ENCODE assay signal across 8 cellular contexts in the genomic region with DNA sequence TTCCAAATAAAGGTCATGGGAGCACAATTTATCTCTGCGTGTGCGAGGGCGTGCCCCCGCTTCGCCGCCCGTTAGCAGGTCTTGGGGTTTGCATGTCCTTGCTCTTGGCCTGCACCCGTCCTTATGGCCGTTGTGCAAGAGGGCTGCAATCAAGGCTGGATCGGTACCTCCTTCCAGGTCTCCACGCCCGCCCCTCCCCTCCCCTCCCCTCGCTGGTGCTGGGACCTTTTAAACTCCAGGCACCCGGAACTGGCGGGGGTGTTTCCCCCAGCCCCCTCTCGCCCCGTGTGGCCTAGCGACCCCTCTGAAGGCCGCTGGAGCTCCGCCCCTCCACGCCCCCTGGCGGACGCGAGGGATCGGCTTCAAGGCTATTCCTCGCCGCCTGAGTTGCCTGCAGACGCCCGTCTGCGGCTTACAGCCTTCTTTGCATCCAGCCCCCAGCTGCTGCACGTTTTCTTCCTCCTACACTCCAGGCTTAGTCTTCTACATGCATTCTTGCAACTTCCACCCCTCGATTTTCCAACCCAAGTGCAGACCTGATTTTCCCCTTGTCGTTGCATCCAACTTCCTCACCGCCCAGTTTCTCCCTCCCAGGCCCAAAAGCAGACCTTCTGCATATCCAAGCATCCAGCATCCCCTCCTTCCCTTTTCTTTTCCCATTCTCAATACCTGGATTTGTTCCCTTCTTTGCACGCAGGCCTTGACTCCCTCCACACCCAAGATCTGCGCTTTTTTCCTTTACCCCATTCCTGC. TPM values are rescaled to one million over a fixed set of nuclear protein-coding genes. Genes with fewer than 3 reads are reported as not detected.
DNase-seq lines count a peak whose midpoint lies in the region; ATAC-seq and TF ChIP-seq lines count a peak whose summit lies in the region.

No MANE protein-coding gene starts in this region.

- TF ChIP-seq POLR2A in right lobe of liver (IDR thresholded peaks at IDR 0.05) = no peak

- peaks cover 0 to 39% (median 15%) of the 10 kb centered on the region in 4 donors for H3K4me1 ChIP-seq in right lobe of liver

- H3K27ac ChIP-seq in right lobe of liver = peak overlapping the region; percentile 68 to 73 (median 69)

- ATAC-seq in GM18873 (IDR thresholded peaks at IDR 0.05; ENCODE audit: low FRiP score, unreplicated experiment) (peak; percentile 62), HG03159 (IDR thresholded peaks at IDR 0.05; ENCODE audit: unreplicated experiment) (peak; percentile 67), right lobe of liver (peak; percentile 60 to 77 (median 70))

- H3K36me3 ChIP-seq in right lobe of liver = peaks cover 0 to 44% (median 2%) of the 10 kb centered on the region in 4 donors

- H3K4me3 ChIP-seq in right lobe of liver = peak overlapping the region; percentile 84 to 96 (median 95)

- WGBS in right lobe of liver (ENCODE audit: insufficient coverage, low coverage, low lambda C conversion rate, missing lambda C conversion rate) = under 1% methylated on average over 34 of the region's 36 CpGs

- peak overlapping the region; percentile 97 for H3K4me3 Mint-ChIP-seq in activated CD4-positive, alpha-beta T cell treated with anti-CD3 and anti-CD28 coated beads, Interleukin-2, amount 10 ng/mL, durations not matched to agents 24 days and 14 days
- peak overlapping the region; percentile 96 for H3K4me3 Mint-ChIP-seq in dendritic cell treated with granulocyte-macrophage colony-stimulating factor and Interleukin-4, amounts not matched to agents 40 ng/mL and 50 ng/mL, for 4 days

- H3K27me3 ChIP-seq in right lobe of liver = no peaks in the 10 kb centered on the region

- H3K27me3 Mint-ChIP-seq in activated CD4-positive, alpha-beta T cell treated with anti-CD3 and anti-CD28 coated beads, Interleukin-2, amount 10 ng/mL, durations not matched to agents 24 days and 14 days = no peaks in the 10 kb centered on the region
- no peaks in the 10 kb centered on the region for H3K27me3 Mint-ChIP-seq in dendritic cell treated with granulocyte-macrophage colony-stimulating factor and Interleukin-4, amounts not matched to agents 40 ng/mL and 50 ng/mL, for 4 days

- peak overlapping the region; percentile 81 for H3K27ac Mint-ChIP-seq in activated CD4-positive, alpha-beta T cell treated with anti-CD3 and anti-CD28 coated beads, Interleukin-2, amount 10 ng/mL, durations not matched to agents 24 days and 14 days
- peak overlapping the region; percentile 86 for H3K27ac Mint-ChIP-seq in dendritic cell treated with granulocyte-macrophage colony-stimulating factor and Interleukin-4, amounts not matched to agents 40 ng/mL and 50 ng/mL, for 4 days

- TF ChIP-seq CTCF in right lobe of liver (IDR thresholded peaks at IDR 0.05) = peak; percentile 58 to 75 (median 66)

- peaks cover 22% of the 10 kb centered on the region for H3K4me1 Mint-ChIP-seq in activated CD4-positive, alpha-beta T cell treated with anti-CD3 and anti-CD28 coated beads, Interleukin-2, amount 10 ng/mL, durations not matched to agents 24 days and 14 days
- H3K4me1 Mint-ChIP-seq in dendritic cell treated with granulocyte-macrophage colony-stimulating factor and Interleukin-4, amounts not matched to agents 40 ng/mL and 50 ng/mL, for 4 days (ENCODE audit: low read depth) = peaks cover 46% of the 10 kb centered on the region

- no peaks in the 10 kb centered on the region for H3K9me3 ChIP-seq in right lobe of liver

- DNase-seq in AML-193 (lab: John Stamatoyannopoulos, UW) = peak; percentile 92 to 94
- peak; percentile 54 to 81 for DNase-seq in NCI-H446 (lab: John Stamatoyannopoulos, UW)
- DNase-seq in activated CD4-positive, alpha-beta T cell treated with anti-CD3 and anti-CD28 coated beads, Interleukin-2, amount 10 ng/mL, durations not matched to agents 24 days and 14 days = peak; percentile 95
- DNase-seq in right lobe of liver = peak; percentile 85 to 97 (median 96)
- peak; percentile 81 for DNase-seq in stimulated activated CD4-positive, alpha-beta T cell treated with anti-CD3 and anti-CD28 coated beads, Interleukin-4, amount 100 ng/mL, for 24 hours

- no peaks in the 10 kb centered on the region for H3K9me3 Mint-ChIP-seq in activated CD4-positive, alpha-beta T cell treated with anti-CD3 and anti-CD28 coated beads, Interleukin-2, amount 10 ng/mL, durations not matched to agents 24 days and 14 days
- H3K9me3 Mint-ChIP-seq in dendritic cell treated with granulocyte-macrophage colony-stimulating factor and Interleukin-4, amounts not matched to agents 40 ng/mL and 50 ng/mL, for 4 days = no peaks in the 10 kb centered on the region

- intact Hi-C loops in activated CD4-positive, alpha-beta T cell treated with anti-CD3 and anti-CD28 coated beads, Interleukin-2, amount 10 ng/mL, durations not matched to agents 24 days and 14 days (cut with micrococcal nuclease) = loop anchor here (1.0 to 5.0 kb wide), 4 partner anchors 79 to 722 kb away; partner anchors contain the start of gene METTL21A
- intact Hi-C loops in dendritic cell treated with granulocyte-macrophage colony-stimulating factor and Interleukin-4, amounts not matched to agents 40 ng/mL and 50 ng/mL, for 4 days (cut with micrococcal nuclease) = loop anchor here (1.0 to 2.0 kb wide), 3 partner anchors 69 to 151 kb away; no protein-coding TSS in a partner anchor
- intact Hi-C loops in right lobe of liver (cut with DNase I) = loop anchor here in 1 of 2 donors (10.0 kb wide), 1 partner anchor 79 kb away; no protein-coding TSS in a partner anchor

- H3K36me3 Mint-ChIP-seq in activated CD4-positive, alpha-beta T cell treated with anti-CD3 and anti-CD28 coated beads, Interleukin-2, amount 10 ng/mL, durations not matched to agents 24 days and 14 days (ENCODE audit: low read depth) = peaks cover 17% of the 10 kb centered on the region
- peaks cover 54% of the 10 kb centered on the region for H3K36me3 Mint-ChIP-seq in dendritic cell treated with granulocyte-macrophage colony-stimulating factor and Interleukin-4, amounts not matched to agents 40 ng/mL and 50 ng/mL, for 4 days (ENCODE audit: low read depth)

RNA-seq across cellular contexts. Expression of gene IDH1, which starts 0.6 kb away (rescaled TPM):
- 25.4 and 26.0 TPM in 2 replicates for total RNA-seq in activated CD4-positive, alpha-beta T cell treated with anti-CD3 and anti-CD28 coated beads, Interleukin-2, amount 10 ng/mL, durations not matched to agents 24 days and 14 days
- total RNA-seq in right lobe of liver = 100 to 1,000 TPM; 147 to 682 (median 184) TPM

RNA-seq across cellular contexts. Expression of gene PIKFYVE, which starts 11.8 kb away (rescaled TPM):
- total RNA-seq in activated CD4-positive, alpha-beta T cell treated with anti-CD3 and anti-CD28 coated beads, Interleukin-2, amount 10 ng/mL, durations not matched to agents 24 days and 14 days = 27.3 and 29.4 TPM in 2 replicates
- 10 to 100 TPM; 10.7 to 16.0 (median 13.2) TPM for total RNA-seq in right lobe of liver

Comparison
In these comparisons a context has a peak if more than half of its experiments do, and no peak if none do; other contexts are left out.
1. Peak in every context shown above with its lines: DNase-seq, ATAC-seq, H3K4me3 ChIP-seq and H3K27ac ChIP-seq.